Comparison of ENCODE assay signal across 10 cellular contexts in genomic region chr7:125061776-125062397, GRCh38.
A peak's percentile ranks its signal among the peaks of the same experiment; 100 is the strongest.
DNase-seq lines count a peak whose midpoint lies in the region; ATAC-seq and TF ChIP-seq lines count a peak whose summit lies in the region.
"Had no signal": no experiment of that assay in that cellular context is flagged by ENCODE, and none has a peak within 500 bp of the region (broad histone marks: within the 10 kb centered on the region; RNA-seq: fewer than 3 reads in every experiment).

No MANE protein-coding gene starts in this region.

- no peaks in the 10 kb centered on the region for H3K36me3 ChIP-seq in left lung

- POLR2A ChIA-PET in activated CD8-positive, alpha-beta T cell treated with anti-CD3 and anti-CD28 coated beads for 36 hours (lab: Charles Lee) = interaction anchor here (0.7 kb wide), 1 partner anchor 28 kb away, joined by 3 read pairs; no protein-coding TSS in a partner anchor

- no peak overlapping the region for H3K27ac Mint-ChIP-seq in activated CD8-positive, alpha-beta T cell treated with anti-CD3 and anti-CD28 coated beads for 36 hours

- H3K4me1 ChIP-seq in left lung = peaks cover 0 to 4% of the 10 kb centered on the region in 2 donors

- H3K4me3 Mint-ChIP-seq in activated CD8-positive, alpha-beta T cell treated with anti-CD3 and anti-CD28 coated beads for 36 hours = no peak overlapping the region

- no peaks in the 10 kb centered on the region for H3K9me3 Mint-ChIP-seq in activated CD8-positive, alpha-beta T cell treated with anti-CD3 and anti-CD28 coated beads for 36 hours

- H3K27ac ChIP-seq in left lung = no peak overlapping the region
- H3K27ac ChIP-seq: C4-2B had no signal

- DNase-seq in SKM-1 treated with dmso at 0.1 percent for 144 hours (lab: John Stamatoyannopoulos, UW; ENCODE audit: unreplicated experiment) = peak; percentile 12
- DNase-seq in SKM-1 (lab: John Stamatoyannopoulos, UW; ENCODE audit: unreplicated experiment) = no peak
- peak; percentile 21 for DNase-seq in RPMI7951 (ENCODE audit: low read depth)
- DNase-seq in left lung = no peak
- DNase-seq in cerebellar nuclear complex (lab: John Stamatoyannopoulos, UW) = no peak
- no peak for DNase-seq in NCI-H1930 (lab: John Stamatoyannopoulos, UW)
- no peak for DNase-seq in activated CD8-positive, alpha-beta T cell treated with anti-CD3 and anti-CD28 coated beads for 36 hours

- no peak overlapping the region for H3K4me3 ChIP-seq in left lung
- H3K4me3 ChIP-seq: lung had no signal

- no peaks in the 10 kb centered on the region for H3K27me3 ChIP-seq in left lung

- H3K9me3 ChIP-seq in left lung = no peaks in the 10 kb centered on the region

- no peak for TF ChIP-seq CTCF in left lung (IDR thresholded peaks at IDR 0.05)
- TF ChIP-seq CTCF in activated CD8-positive, alpha-beta T cell treated with anti-CD3 and anti-CD28 coated beads for 36 hours (IDR thresholded peaks at IDR 0.05) = no peak

- ATAC-seq in HG03066 (IDR thresholded peaks at IDR 0.05; ENCODE audit: low read depth, unreplicated experiment) = peak; percentile 63
- peak; percentile 50 for ATAC-seq in left lung
- ATAC-seq in activated CD8-positive, alpha-beta T cell treated with anti-CD3 and anti-CD28 coated beads for 36 hours = no peak

- H3K27me3 Mint-ChIP-seq in activated CD8-positive, alpha-beta T cell treated with anti-CD3 and anti-CD28 coated beads for 36 hours = no peaks in the 10 kb centered on the region

- CTCF ChIA-PET in activated CD8-positive, alpha-beta T cell treated with anti-CD3 and anti-CD28 coated beads for 36 hours (lab: Charles Lee) = no interaction called here

- H3K36me3 Mint-ChIP-seq in activated CD8-positive, alpha-beta T cell treated with anti-CD3 and anti-CD28 coated beads for 36 hours (ENCODE audit: low read depth) = no peaks in the 10 kb centered on the region

- no peaks in the 10 kb centered on the region for H3K4me1 Mint-ChIP-seq in activated CD8-positive, alpha-beta T cell treated with anti-CD3 and anti-CD28 coated beads for 36 hours (ENCODE audit: low read depth)

- intact Hi-C loops in left lung (cut with DNase I) = loop anchor here in 1 of 2 donors (10.0 kb wide), 1 partner anchor 613 kb away; no protein-coding TSS in a partner anchor
- intact Hi-C loops in activated CD8-positive, alpha-beta T cell treated with anti-CD3 and anti-CD28 coated beads for 36 hours (cut with micrococcal nuclease) = no loop called here

Comparison
In these comparisons a context has a peak if more than half of its experiments do, and no peak if none do; other contexts are left out.
1. DNase-seq: peak in SKM-1 treated with dmso at 0.1 percent for 144 hours (single experiment) and RPMI7951 (single experiment); none in SKM-1 (single experiment), left lung (0 of 2), cerebellar nuclear complex (0 of 2), NCI-H1930 (0 of 2) and activated CD8-positive, alpha-beta T cell treated with anti-CD3 and anti-CD28 coated beads for 36 hours (single experiment).